Comparison of ENCODE assay signal across 11 cellular contexts in genomic region chr7:131633342-131633843, GRCh38.
A peak's percentile ranks its signal among the peaks of the same experiment; 100 is the strongest.
DNase-seq lines count a peak whose midpoint lies in the region; ATAC-seq and TF ChIP-seq lines count a peak whose summit lies in the region.
"Had no signal": no experiment of that assay in that cellular context is flagged by ENCODE, and none has a peak within 500 bp of the region (broad histone marks: within the 10 kb centered on the region; RNA-seq: fewer than 3 reads in every experiment).

No MANE protein-coding gene starts in this region.

- intact Hi-C loops in mucosa of descending colon (cut with DNase I, micrococcal nuclease), result no loop called here

- peak overlapping the region; percentile 87 for H3K27ac ChIP-seq in ACC112 (ENCODE audit: low read depth, low read length)
- H3K27ac ChIP-seq: parathyroid adenoma had no signal

- TF ChIP-seq CTCF in mucosa of descending colon (IDR thresholded peaks at IDR 0.05), result no peak

- H2AFZ ChIP-seq in ACC112 (ENCODE audit: low read length, unreplicated experiment), result peak overlapping the region; percentile 57
- H2AFZ ChIP-seq: parathyroid adenoma had no signal

- H3K9me3 ChIP-seq in mucosa of descending colon, result no peaks in the 10 kb centered on the region
- H3K9me3 ChIP-seq: BLaER1 treated with 17β-estradiol and CSF1 and Interleukin-3, amounts not matched to agents 10 nM and 100 nM had no signal

- H3K36me3 ChIP-seq in ACC112 (ENCODE audit: insufficient read depth, low read length), result no peaks in the 10 kb centered on the region
- H3K36me3 ChIP-seq in mucosa of descending colon (ENCODE audit: low read depth), result no peaks in the 10 kb centered on the region
- H3K36me3 ChIP-seq: BLaER1 treated with 17β-estradiol and CSF1 and Interleukin-3, amounts not matched to agents 10 nM and 100 nM had no signal

- no peaks in the 10 kb centered on the region for H3K79me2 ChIP-seq in ACC112 (ENCODE audit: control insufficient read depth, insufficient read depth, low read length, unreplicated experiment)
- H3K79me2 ChIP-seq: parathyroid adenoma had no signal

- no peak for ATAC-seq in HG03196 (IDR thresholded peaks at IDR 0.05; ENCODE audit: unreplicated experiment)
- no peak for ATAC-seq in mucosa of descending colon

- no peaks in the 10 kb centered on the region for H3K27me3 ChIP-seq in ACC112 (ENCODE audit: insufficient read depth, low read length)
- H3K27me3 ChIP-seq: BLaER1 treated with 17β-estradiol and CSF1 and Interleukin-3, amounts not matched to agents 10 nM and 100 nM had no signal

- no peak overlapping the region for H3K4me3 ChIP-seq in ACC112 (ENCODE audit: low read depth, low read length)
- no peak overlapping the region for H3K4me3 ChIP-seq in mucosa of descending colon
- H3K4me3 ChIP-seq: BLaER1 treated with 17β-estradiol and CSF1 and Interleukin-3, amounts not matched to agents 10 nM and 100 nM had no signal

- H3K4me1 ChIP-seq in ACC112 (ENCODE audit: control insufficient read depth, insufficient read depth, low read length, unreplicated experiment) (peaks cover 45% of the 10 kb centered on the region), mucosa of descending colon (ENCODE audit: low read depth) (peaks cover 3% of the 10 kb centered on the region)
- H3K4me1 ChIP-seq: parathyroid adenoma had no signal

- DNase-seq in M059J (ENCODE audit: low read depth), result peak; percentile 94
- DNase-seq in dermis blood vessel endothelial cell, result peak; percentile 50
- DNase-seq in left kidney (ENCODE audit: low read depth, low spot score), result peak; percentile 34
- DNase-seq in NCI-H1092 (lab: John Stamatoyannopoulos, UW), result no peak
- no peak for DNase-seq in NCI-H187 (lab: John Stamatoyannopoulos, UW)
- no peak for DNase-seq in mucosa of descending colon
- DNase-seq: activated T-cell treated with anti-CD3 and anti-CD28 coated beads, Interleukin-2, amount 50 U/mL, for 1 hour had no signal

Comparison
In these comparisons a context has a peak if more than half of its experiments do, and no peak if none do; other contexts are left out.
1. DNase-seq: peak in M059J (single experiment), dermis blood vessel endothelial cell (single experiment) and left kidney (single experiment); none in NCI-H1092 (single experiment), NCI-H187 (0 of 2) and mucosa of descending colon (0 of 3).